Comparison of ENCODE assay signal across 8 cellular contexts in the genomic region with DNA sequence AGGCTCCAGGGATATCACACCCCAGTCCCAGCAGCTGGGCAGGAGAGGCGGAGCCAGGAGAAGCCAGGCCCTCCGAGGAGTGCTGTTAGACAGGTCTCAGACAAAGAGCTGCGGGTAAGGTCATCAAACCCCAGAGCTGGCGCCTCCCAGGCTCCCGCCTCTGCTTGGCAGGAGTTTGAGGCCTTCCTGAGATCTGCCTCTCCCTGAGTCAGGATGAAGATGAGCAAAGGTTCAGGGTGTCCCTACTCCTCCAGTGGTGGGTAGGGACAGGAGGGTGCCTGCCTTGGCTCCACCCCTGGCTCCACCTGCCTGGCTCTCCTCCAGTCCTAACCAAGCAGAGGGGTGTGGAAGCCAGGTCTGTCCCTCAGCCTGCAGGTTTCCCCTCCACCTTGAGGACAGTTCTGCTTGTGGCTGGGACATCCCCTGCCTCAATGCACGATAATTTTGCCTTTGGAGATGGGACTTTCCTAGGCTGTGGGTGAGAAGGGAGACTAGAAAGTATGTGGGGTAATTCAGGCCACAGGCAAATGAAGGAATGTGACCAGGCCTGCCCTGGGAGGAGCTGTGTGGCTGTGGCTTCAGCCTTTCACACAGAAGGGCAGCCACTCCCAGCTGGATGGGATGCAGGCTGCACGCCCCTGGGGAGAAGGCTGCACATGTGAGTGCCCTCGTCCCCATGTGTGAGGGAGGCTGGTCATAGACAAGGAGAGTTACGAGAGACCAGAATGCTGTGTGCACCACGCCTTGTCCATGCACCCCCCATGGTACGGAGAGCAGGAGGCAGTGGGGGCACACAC. TPM values are rescaled to one million over a fixed set of nuclear protein-coding genes. Genes with fewer than 3 reads are reported as not detected.
DNase-seq lines count a peak whose midpoint lies in the region; ATAC-seq and TF ChIP-seq lines count a peak whose summit lies in the region.

No MANE protein-coding gene starts in this region.

- DNase-seq in GM10248 (ENCODE audit: extremely low spot score): peak; percentile 74
- DNase-seq in NCI-H2196 (lab: John Stamatoyannopoulos, UW; ENCODE audit: unreplicated experiment): peak; percentile 63
- peak; percentile 80 for DNase-seq in kidney tubule cell (ENCODE audit: low spot score)
- no peak for DNase-seq in HuH-7.5 (ENCODE audit: low spot score)
- no peak for DNase-seq in NCI-H446 treated with DMSO at 0.1 percent for 48 hours (lab: John Stamatoyannopoulos, UW)
- no peak for DNase-seq in SHP77 (lab: John Stamatoyannopoulos, UW)
- no peak for DNase-seq in cardiac septum (ENCODE audit: low spot score)

- no peak for TF ChIP-seq CTCF in GM10248 (IDR thresholded peaks at IDR 0.05; ENCODE audit: control extremely low read depth, extremely low read depth, low read depth, missing control alignments)

- ATAC-seq in GM21619 (IDR thresholded peaks at IDR 0.05; ENCODE audit: unreplicated experiment): peak; percentile 54

- CTCF ChIA-PET in GM10248 (lab: Yijun Ruan, JAX): interaction anchor here (1.1 to 3.7 kb wide), 2 partner anchors 10 kb away, joined by 4 to 14 read pairs; no protein-coding TSS in a partner anchor

- POLR2A ChIA-PET in GM10248 (lab: Yijun Ruan, JAX): no interaction called here

- intact Hi-C loops in cardiac septum (cut with DNase I): no loop called here

RNA-seq across cellular contexts. Expression of gene PLEKHG6, which starts 2.2 kb away (rescaled TPM):
- 0.30 TPM for total RNA-seq in cardiac septum

RNA-seq across cellular contexts. Expression of gene TNFRSF1A, which starts 29.1 kb away (rescaled TPM):
- total RNA-seq in cardiac septum: 60.0 TPM

Comparison
In these comparisons a context has a peak if more than half of its experiments do, and no peak if none do; other contexts are left out.
1. DNase-seq: peak in GM10248 (single experiment), NCI-H2196 (single experiment) and kidney tubule cell (single experiment); none in HuH-7.5 (single experiment), NCI-H446 treated with DMSO at 0.1 percent for 48 hours (single experiment), SHP77 (0 of 2) and cardiac septum (single experiment).